ENCODE assay signal across 19 cellular contexts in the genomic region with DNA sequence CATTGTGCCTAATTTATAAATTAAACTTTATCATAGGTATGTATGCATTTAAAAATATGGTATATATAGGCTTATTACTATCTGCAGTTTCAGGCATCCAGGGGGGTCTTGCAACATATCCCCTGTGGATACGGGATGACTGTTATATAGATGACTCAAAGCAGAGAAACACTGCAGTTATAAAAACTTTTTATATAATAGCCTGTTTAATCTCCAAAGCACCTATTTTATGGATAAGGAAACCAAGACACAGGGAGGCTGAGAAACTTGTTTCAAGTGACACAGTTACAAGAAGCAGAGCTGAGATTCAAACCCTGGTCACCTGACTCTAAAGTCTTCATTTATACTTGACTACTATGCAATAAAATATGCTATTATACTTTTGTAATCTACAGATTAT.
A peak's percentile ranks its signal among the peaks of the same experiment; 100 is the strongest.
DNase-seq lines count a peak whose midpoint lies in the region; ATAC-seq and TF ChIP-seq lines count a peak whose summit lies in the region.
"Had no signal": no experiment of that assay in that cellular context is flagged by ENCODE, and none has a peak within 500 bp of the region (broad histone marks: within the 10 kb centered on the region; RNA-seq: fewer than 3 reads in every experiment).

No MANE protein-coding gene starts in this region.

- no peaks in the 10 kb centered on the region for H3K36me3 Mint-ChIP-seq in osteocyte (ENCODE audit: unreplicated experiment)

- TF ChIP-seq CTCF in AG09309 (IDR thresholded peaks at IDR 0.05; ENCODE audit: control insufficient read depth, insufficient read depth, low read depth, low read length, missing control alignments) (no peak), fibroblast of mammary gland (conservative IDR thresholded peaks at IDR 0.05; ENCODE audit: control insufficient read depth, insufficient read depth, low read depth, low read length) (no peak), osteocyte (IDR thresholded peaks at IDR 0.05) (no peak)

- no peaks in the 10 kb centered on the region for H3K36me3 ChIP-seq in SJSA1
- H3K36me3 ChIP-seq: pancreas, spleen had no signal

- H3K4me3 Mint-ChIP-seq in osteocyte (ENCODE audit: unreplicated experiment), result no peak overlapping the region

- H3K27me3 Mint-ChIP-seq in osteocyte (ENCODE audit: unreplicated experiment), result no peaks in the 10 kb centered on the region

- no peaks in the 10 kb centered on the region for H3K27me3 ChIP-seq in SJSA1 (replicated peaks)
- H3K27me3 ChIP-seq: pancreas, spleen had no signal

- no peaks in the 10 kb centered on the region for H3K9me3 Mint-ChIP-seq in osteocyte (ENCODE audit: unreplicated experiment)

- peak overlapping the region; percentile 97 for H3K27ac ChIP-seq in SJSA1
- H3K27ac ChIP-seq: pancreas, spleen had no signal

- peak overlapping the region; percentile 97 for H3K27ac Mint-ChIP-seq in osteocyte (ENCODE audit: unreplicated experiment)

- H3K4me1 Mint-ChIP-seq in osteocyte (ENCODE audit: unreplicated experiment), result peaks cover 33% of the 10 kb centered on the region

- H3K4me1 ChIP-seq in SJSA1 (replicated peaks), result peaks cover 26% of the 10 kb centered on the region
- H3K4me1 ChIP-seq: pancreas, spleen had no signal

- peak; percentile 17 for DNase-seq in AG09309 (ENCODE audit: low read depth)
- DNase-seq in SJSA1 (ENCODE audit: low read depth in 1 of 2, low spot score in 2 of 2), result no peak
- DNase-seq in fibroblast of mammary gland (ENCODE audit: low read depth), result peak; percentile 32
- DNase-seq in osteocyte (ENCODE audit: extremely low spot score, unreplicated experiment), result no peak
- no peak for DNase-seq in iPS-NIHi7 (ENCODE audit: extremely low spot score)
- DNase-seq: activated CD4-positive, alpha-beta T cell treated with anti-CD3 and anti-CD28 coated beads for 1 hour; activated effector memory CD4-positive, alpha-beta T cell treated with Interleukin-2 at 50 U/mL for 16 hours; amniotic stem cell; erythroblast; NCI-H446 treated with DMSO at 0.1 percent for 48 hours; pancreas; SHP77 treated with DMSO at 0.1 percent for 48 hours; spleen; stimulated activated naive CD8-positive, alpha-beta T cell treated with anti-CD3 and anti-CD28 coated beads, Interleukin-15, Interleukin-2, amounts not matched to agents 100 U/mL and 50 U/mL, for 24 hours; T-helper 2 cell had no signal

- no peaks in the 10 kb centered on the region for H3K9me3 ChIP-seq in SJSA1 (replicated peaks)
- H3K9me3 ChIP-seq: pancreas, spleen had no signal

- H3K4me3 ChIP-seq in AG09309 (ENCODE audit: control insufficient read depth, low read depth, low read length) (no peak overlapping the region), SJSA1 (no peak overlapping the region), fibroblast of mammary gland (ENCODE audit: control insufficient read depth, low read depth, low read length) (no peak overlapping the region)
- H3K4me3 ChIP-seq: GM12878, pancreas, spleen had no signal

- no peak for ATAC-seq in GM21528 (IDR thresholded peaks at IDR 0.05; ENCODE audit: low FRiP score, unreplicated experiment)
- ATAC-seq in GM18861 (IDR thresholded peaks at IDR 0.05; ENCODE audit: unreplicated experiment), result no peak
- no peak for ATAC-seq in HG03108 (IDR thresholded peaks at IDR 0.05; ENCODE audit: unreplicated experiment)
- ATAC-seq: GM12878; pancreas; stimulated activated naive CD8-positive, alpha-beta T cell treated with anti-CD3 and anti-CD28 coated beads, Interleukin-15, Interleukin-2, amounts not matched to agents 100 U/mL and 50 U/mL, for 24 hours had no signal

Comparison
In these comparisons a context has a peak if more than half of its experiments do, and no peak if none do; other contexts are left out.
1. DNase-seq: peak in AG09309 (single experiment) and fibroblast of mammary gland (single experiment); none in SJSA1 (0 of 2), osteocyte (single experiment) and iPS-NIHi7 (single experiment).